ENCODE assay signal across 14 cellular contexts in the genomic region with DNA sequence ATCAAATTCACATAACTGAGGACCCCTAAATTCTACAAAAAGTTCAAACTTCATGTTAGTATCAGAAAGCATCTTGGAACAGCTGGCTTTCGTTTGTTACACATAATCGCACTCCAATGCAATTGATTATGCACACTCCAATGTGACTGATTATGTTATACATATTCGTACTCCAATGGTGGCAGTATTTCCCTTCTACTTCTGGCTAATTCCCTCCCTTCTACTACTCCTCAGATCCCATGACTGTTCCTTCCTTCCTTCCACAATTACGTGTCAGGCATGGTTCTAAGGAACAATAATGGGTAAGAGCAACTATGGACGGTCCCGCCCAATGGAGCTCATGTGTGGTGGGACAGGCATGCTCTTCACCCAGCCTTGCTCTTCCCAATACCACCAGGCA.
"Had no signal": no experiment of that assay in that cellular context is flagged by ENCODE, and none has a peak within 500 bp of the region (broad histone marks: within the 10 kb centered on the region; RNA-seq: fewer than 3 reads in every experiment).

No MANE protein-coding gene starts in this region.

- DNase-seq: activated CD4-positive, alpha-beta T cell treated with anti-CD3 and anti-CD28 coated beads for 1 hour; activated CD4-positive, alpha-beta T cell treated with anti-CD3 and anti-CD28 coated beads, Interleukin-2, amount 50 U/mL, for 4 hours; activated naive CD4-positive, alpha-beta T cell treated with anti-CD3 and anti-CD28 coated beads, Interleukin-2, amount 10 ng/mL, durations not matched to agents 7 days and 5 days; activated T-cell treated with anti-CD3 and anti-CD28 coated beads for 4 hours; islet precursor cell; left lung; mammary epithelial cell; mucosa of descending colon; naive thymus-derived CD4-positive, alpha-beta T cell; retina; stimulated activated CD4-positive, alpha-beta T cell treated with anti-CD3 and anti-CD28 coated beads, Interleukin-4, amount 100 ng/mL, for 1 hour; stimulated activated naive B cell treated with anti-CD40 and anti-IgM and Interleukin-4, amounts not matched to agents 10 μg/mL and 1 μg/mL and 100 μg/mL, for 72 hours; uterus had no signal

- ATAC-seq: esophagus mucosa; left lung; mucosa of descending colon; naive thymus-derived CD4-positive, alpha-beta T cell; stimulated activated naive B cell treated with anti-CD40 and anti-IgM and Interleukin-4, amounts not matched to agents 10 μg/mL and 1 μg/mL and 100 μg/mL, for 72 hours had no signal
